In genomic region chr3:183158552-183159006, GRCh38 we compare ENCODE assay signal across 8 cellular contexts. TPM values are rescaled to one million over a fixed set of nuclear protein-coding genes. Genes with fewer than 3 reads are reported as not detected.
DNase-seq lines count a peak whose midpoint lies in the region; ATAC-seq, FAIRE-seq and TF ChIP-seq lines count a peak whose summit lies in the region.

No MANE protein-coding gene starts in this region.

- H3K9ac ChIP-seq in astrocyte (ENCODE audit: low read length) = no peak overlapping the region

- H3K27ac ChIP-seq in astrocyte (ENCODE audit: low read depth, low read length) = no peak overlapping the region
- H3K27ac ChIP-seq in CD8-positive, alpha-beta memory T cell (ENCODE audit: low read depth, low read length) = no peak overlapping the region

- DNase-seq in GM06990 (ENCODE audit: extremely low read depth, insufficient read length) = peak; percentile 76
- DNase-seq in astrocyte (ENCODE audit: low read depth) = peak; percentile 80
- peak; percentile 46 to 54 for DNase-seq in stimulated activated CD8-positive, alpha-beta memory T cell treated with anti-CD3 and anti-CD28 coated beads, Interleukin-15, amount 100 ng/mL, for 48 hours (ENCODE audit: low read depth in 2 of 2)
- no peak for DNase-seq in CD8-positive, alpha-beta memory T cell
- no peak for DNase-seq in lower leg skin (ENCODE audit: low spot score in 2 of 2)
- DNase-seq in nucleus accumbens (lab: John Stamatoyannopoulos, UW) = no peak

- TF ChIP-seq POLR2A in lower leg skin (IDR thresholded peaks at IDR 0.05) = no peak

- no peak for FAIRE-seq in astrocyte (lab: Jason Lieb, UNC)

- peaks cover 2% of the 10 kb centered on the region for H3K9me3 Mint-ChIP-seq in astrocyte (ENCODE audit: unreplicated experiment)
- no peaks in the 10 kb centered on the region for H3K9me3 Mint-ChIP-seq in CD8-positive, alpha-beta memory T cell

- WGBS in lower leg skin, 2 donors = 59 to 66% methylated on average over 3 of the region's 3 CpGs

- H3K4me2 ChIP-seq in astrocyte (ENCODE audit: low read length) = peak overlapping the region; percentile 1

- H3K79me2 ChIP-seq in astrocyte (ENCODE audit: insufficient read depth, low read length) = no peaks in the 10 kb centered on the region

- no peak overlapping the region for H3K4me3 Mint-ChIP-seq in astrocyte (ENCODE audit: unreplicated experiment)
- no peak overlapping the region for H3K4me3 Mint-ChIP-seq in CD8-positive, alpha-beta memory T cell

- H3K4me3 ChIP-seq in GM06990 (replicated peaks; ENCODE audit: low read depth, low read length) = no peak overlapping the region
- no peak overlapping the region for H3K4me3 ChIP-seq in astrocyte (ENCODE audit: insufficient read depth, low read depth, low read length)
- no peak overlapping the region for H3K4me3 ChIP-seq in CD8-positive, alpha-beta memory T cell (ENCODE audit: low read length)
- no peak overlapping the region for H3K4me3 ChIP-seq in lower leg skin (ENCODE audit: low read depth, poor library complexity, severe bottlenecking)

- no peaks in the 10 kb centered on the region for H3K36me3 Mint-ChIP-seq in astrocyte (ENCODE audit: low read depth, unreplicated experiment)
- H3K36me3 Mint-ChIP-seq in CD8-positive, alpha-beta memory T cell = peaks cover 0 to 1% (median 0%) of the 10 kb centered on the region in 3 donors

- peak overlapping the region; percentile 59 for H3K27ac Mint-ChIP-seq in astrocyte (ENCODE audit: unreplicated experiment)
- peak overlapping the region in 2 of 8 donors; percentile 0 to 12 for H3K27ac Mint-ChIP-seq in CD8-positive, alpha-beta memory T cell

- H3K36me3 ChIP-seq in GM06990 (ENCODE audit: control insufficient read depth, insufficient read depth, low read length) (peaks cover 11% of the 10 kb centered on the region), astrocyte (ENCODE audit: insufficient read depth, low read length) (no peaks in the 10 kb centered on the region)
- no peaks in the 10 kb centered on the region for H3K36me3 ChIP-seq in CD8-positive, alpha-beta memory T cell (ENCODE audit: insufficient read depth, low read length)

- POLR2A ChIA-PET in CD8-positive, alpha-beta memory T cell (lab: Charles Lee) = no interaction called here

- H3K9me3 ChIP-seq in astrocyte (ENCODE audit: insufficient read depth, low read depth, low read length) = no peaks in the 10 kb centered on the region
- no peaks in the 10 kb centered on the region for H3K9me3 ChIP-seq in CD8-positive, alpha-beta memory T cell (ENCODE audit: low read length)

- ATAC-seq in GM21381 (IDR thresholded peaks at IDR 0.05; ENCODE audit: unreplicated experiment) (peak; percentile 58), HG03558 (IDR thresholded peaks at IDR 0.05; ENCODE audit: extremely low read depth, unreplicated experiment) (peak; percentile 50)

- H3K27me3 Mint-ChIP-seq in astrocyte (ENCODE audit: low read depth, unreplicated experiment) = peaks cover 35% of the 10 kb centered on the region
- H3K27me3 Mint-ChIP-seq in CD8-positive, alpha-beta memory T cell = no peaks in the 10 kb centered on the region

- no peaks in the 10 kb centered on the region for H4K20me1 ChIP-seq in astrocyte (ENCODE audit: insufficient read depth, low read length)

- CTCF ChIA-PET in CD8-positive, alpha-beta memory T cell (lab: Charles Lee) = no interaction called here

- peaks cover 11% of the 10 kb centered on the region for H3K4me1 ChIP-seq in astrocyte (ENCODE audit: insufficient read depth, low read length)
- H3K4me1 ChIP-seq in CD8-positive, alpha-beta memory T cell (ENCODE audit: insufficient read depth, low read length) = peaks cover 10% of the 10 kb centered on the region

- H3K27me3 ChIP-seq in GM06990 (replicated peaks; ENCODE audit: control insufficient read depth, insufficient read depth, low read length) = no peaks in the 10 kb centered on the region
- peaks cover 33% of the 10 kb centered on the region for H3K27me3 ChIP-seq in astrocyte (ENCODE audit: insufficient read depth, low read length)
- H3K27me3 ChIP-seq in CD8-positive, alpha-beta memory T cell (ENCODE audit: insufficient read depth, low read length, poor library complexity, severe bottlenecking) = no peaks in the 10 kb centered on the region

- TF ChIP-seq CTCF in GM06990 (IDR thresholded peaks at IDR 0.05; ENCODE audit: insufficient read depth, low read length, poor library complexity, severe bottlenecking) (no peak), astrocyte (IDR thresholded peaks at IDR 0.05; ENCODE audit: insufficient read depth, low read depth, low read length) (no peak), lower leg skin (IDR thresholded peaks at IDR 0.05) (no peak)

- H2AFZ ChIP-seq in astrocyte (ENCODE audit: low read depth, low read length) = no peak overlapping the region

- H3K4me1 Mint-ChIP-seq in astrocyte (ENCODE audit: low read depth, unreplicated experiment) = peaks cover 21% of the 10 kb centered on the region
- H3K4me1 Mint-ChIP-seq in CD8-positive, alpha-beta memory T cell = peaks cover 10 to 11% (median 11%) of the 10 kb centered on the region in 3 donors

- intact Hi-C loops in lower leg skin (cut with DNase I; ENCODE audit: low total_unique reads) = no loop called here

RNA-seq across cellular contexts. Expression of gene LAMP3, which starts 4.0 kb away (rescaled TPM):
- 0.67 and 1.5 TPM in 2 replicates for total RNA-seq in astrocyte
- 1 to 10 TPM; 1.5 to 1.7 TPM for total RNA-seq in CD8-positive, alpha-beta memory T cell
- polyA plus RNA-seq in CD8-positive, alpha-beta memory T cell = 4.8 TPM
- total RNA-seq in lower leg skin = 1 to 10 TPM in 1 of 4 donors, under 1 TPM in 2, not detected in 1; 0.76 to 2.2 (median 0.91) TPM

RNA-seq across cellular contexts. Expression of gene MCCC1, which starts 59.3 kb away (rescaled TPM):
- total RNA-seq in astrocyte (11.5 and 13.4 TPM in 2 replicates), lower leg skin (10 to 100 TPM; 31.7 to 43.9 (median 36.9) TPM)
- total RNA-seq in CD8-positive, alpha-beta memory T cell = 10 to 100 TPM; 32.8 TPM
- 26.3 TPM for polyA plus RNA-seq in CD8-positive, alpha-beta memory T cell

Comparison
In these comparisons a context has a peak if more than half of its experiments do, and no peak if none do; other contexts are left out.
1. DNase-seq: peak in GM06990 (single experiment), astrocyte (single experiment) and stimulated activated CD8-positive, alpha-beta memory T cell treated with anti-CD3 and anti-CD28 coated beads, Interleukin-15, amount 100 ng/mL, for 48 hours (2 of 2); none in CD8-positive, alpha-beta memory T cell (0 of 5), lower leg skin (0 of 2) and nucleus accumbens (0 of 56).